Comparison of ENCODE assay signal across 9 cellular contexts in the genomic region with DNA sequence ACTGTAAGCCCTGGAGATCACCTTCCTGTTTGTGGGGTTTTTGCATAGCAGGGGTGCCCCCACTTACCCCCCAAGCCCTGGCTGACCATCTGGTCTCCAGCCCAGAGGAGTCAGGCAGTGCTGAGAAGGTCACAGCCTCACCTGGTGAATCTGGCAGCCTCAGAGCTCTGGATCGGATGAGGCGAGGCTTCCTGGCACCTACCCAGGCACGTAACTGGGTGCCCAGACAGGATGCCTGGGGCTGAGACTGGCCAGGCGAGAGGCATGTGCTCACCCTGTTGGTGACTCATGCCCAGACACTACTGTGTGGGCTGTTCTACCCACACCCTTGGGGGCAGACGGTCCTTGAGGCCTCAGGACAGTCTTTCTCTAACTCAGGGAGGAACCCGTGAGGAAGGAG. TPM values are rescaled to one million over a fixed set of nuclear protein-coding genes. Genes with fewer than 3 reads are reported as not detected.
DNase-seq lines count a peak whose midpoint lies in the region; ATAC-seq lines count a peak whose summit lies in the region.
"Had no signal": no experiment of that assay in that cellular context is flagged by ENCODE, and none has a peak within 500 bp of the region (broad histone marks: within the 10 kb centered on the region; RNA-seq: fewer than 3 reads in every experiment).

No MANE protein-coding gene starts in this region.

- WGBS in right cardiac atrium = 19% methylated on average over 6 of the region's 6 CpGs

- H3K27me3 ChIP-seq in right cardiac atrium (ENCODE audit: control insufficient read depth, insufficient read depth) = no peaks in the 10 kb centered on the region

- no peaks in the 10 kb centered on the region for H3K9me3 ChIP-seq in right cardiac atrium (ENCODE audit: control insufficient read depth, low read length)

- DNase-seq in HT-29 (ENCODE audit: low spot score) (peak; percentile 89), amniotic epithelial cell (ENCODE audit: low read depth) (peak; percentile 90), right cardiac atrium (peak in 1 of 3 donors; percentile 55), substantia nigra (lab: John Stamatoyannopoulos, UW) (peak in 38 of 49 donors; percentile 1 to 78 (median 37)), activated gamma-delta T cell treated with Interleukin-2 at 50 U/mL for 16 hours (no peak), activated T-cell treated with anti-CD3 and anti-CD28 coated beads for 4 hours (no peak)
- DNase-seq in activated naive CD4-positive, alpha-beta T cell treated with anti-CD3 and anti-CD28 coated beads, Interleukin-2, amount 50 U/mL, for 16 hours = no peak

- ATAC-seq in right cardiac atrium (peak; percentile 40 to 47), GM18870 (IDR thresholded peaks at IDR 0.05; ENCODE audit: unreplicated experiment) (no peak)

- no peaks in the 10 kb centered on the region for H3K4me1 ChIP-seq in right cardiac atrium (ENCODE audit: control insufficient read depth, insufficient read depth, low read length)
- H3K4me1 ChIP-seq: parathyroid adenoma had no signal

- no peak overlapping the region for H3K4me3 ChIP-seq in right cardiac atrium (ENCODE audit: low read length)

- no peak overlapping the region for H3K27ac ChIP-seq in right cardiac atrium (ENCODE audit: low read length)
- peak overlapping the region; percentile 14 for H3K27ac ChIP-seq in substantia nigra (ENCODE audit: low read depth, low read length, poor library complexity, severe bottlenecking)
- H3K27ac ChIP-seq: parathyroid adenoma had no signal

- intact Hi-C loops in right cardiac atrium (cut with DNase I) = no loop called here

RNA-seq across cellular contexts. Expression of gene PADI3, which starts 15.2 kb away (rescaled TPM):
- total RNA-seq in HT-29 (2014; rRNA removed; shearing (Covaris generic)) = 0.03 and 0.15 TPM in 2 replicates
- total RNA-seq in right cardiac atrium = not detected
- not detected for polyA plus RNA-seq in right cardiac atrium

RNA-seq across cellular contexts. Expression of gene PADI1, which starts 28.7 kb away (rescaled TPM):
- 16.3 and 17.5 TPM in 2 replicates for total RNA-seq in HT-29 (2014; rRNA removed; shearing (Covaris generic))
- not detected for total RNA-seq in right cardiac atrium
- polyA plus RNA-seq in right cardiac atrium = not detected

Comparison
In these comparisons a context has a peak if more than half of its experiments do, and no peak if none do; other contexts are left out.
1. DNase-seq: peak in HT-29 (single experiment), amniotic epithelial cell (single experiment) and substantia nigra (38 of 49); none in activated naive CD4-positive, alpha-beta T cell treated with anti-CD3 and anti-CD28 coated beads, Interleukin-2, amount 50 U/mL, for 16 hours (single experiment), activated gamma-delta T cell treated with Interleukin-2 at 50 U/mL for 16 hours (single experiment) and activated T-cell treated with anti-CD3 and anti-CD28 coated beads for 4 hours (single experiment).
2. RNA of gene PADI1, which starts 28.7 kb away (total RNA-seq): 16.3 to 17.5 TPM in HT-29; not detected in right cardiac atrium; every median in the first group is over 10 times any median in the second.